ENCODE assay signal across 10 cellular contexts in the genomic region with DNA sequence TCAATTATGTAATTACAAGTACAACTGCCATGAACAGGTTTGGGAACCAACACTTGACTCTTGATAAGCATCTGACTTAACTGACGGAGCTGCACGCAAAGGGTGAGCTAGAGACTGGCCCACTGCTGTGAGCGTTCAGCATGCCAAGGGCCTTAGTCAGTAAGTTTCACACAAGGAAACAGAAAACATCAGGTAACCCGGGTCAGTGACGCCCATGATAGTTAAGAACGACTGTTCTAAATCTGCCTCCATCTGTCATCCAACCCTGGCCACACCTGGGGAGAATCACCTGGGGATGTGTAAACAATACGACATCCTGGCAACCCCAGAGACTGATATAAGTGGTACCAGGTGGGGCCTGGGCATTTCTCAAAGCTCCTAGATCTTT. TPM values are rescaled to one million over a fixed set of nuclear protein-coding genes. Genes with fewer than 3 reads are reported as not detected.
DNase-seq lines count a peak whose midpoint lies in the region; ATAC-seq and TF ChIP-seq lines count a peak whose summit lies in the region.
"Had no signal": no experiment of that assay in that cellular context is flagged by ENCODE, and none has a peak within 500 bp of the region (broad histone marks: within the 10 kb centered on the region; RNA-seq: fewer than 3 reads in every experiment).

No MANE protein-coding gene starts in this region.

- H3K14ac ChIP-seq in mesenchymal stem cell (ENCODE audit: low read length in 2 of 2) = no peak overlapping the region

- H2AFZ ChIP-seq in Loucy (ENCODE audit: low read length) = no peak overlapping the region
- H2AFZ ChIP-seq in mammary epithelial cell (ENCODE audit: low read depth, low read length) = no peak overlapping the region
- H2AFZ ChIP-seq in mesenchymal stem cell (ENCODE audit: low read depth, low read length) = no peak overlapping the region

- H3K23ac ChIP-seq in mesenchymal stem cell (ENCODE audit: low read length in 2 of 2) = no peak overlapping the region

- no peak for ATAC-seq in activated CD4-positive, CD25-positive, alpha-beta regulatory T cell treated with anti-CD3 and anti-CD28 coated beads, Interleukin-2, amount 50 U/mL, for 24 hours
- no peak for ATAC-seq in HG03108 (IDR thresholded peaks at IDR 0.05; ENCODE audit: unreplicated experiment)

- no peaks in the 10 kb centered on the region for H3K27me3 ChIP-seq in Loucy (ENCODE audit: insufficient read depth, low read length, poor library complexity, severe bottlenecking)
- no peaks in the 10 kb centered on the region for H3K27me3 ChIP-seq in mammary epithelial cell (ENCODE audit: insufficient read depth, low read length)
- no peaks in the 10 kb centered on the region for H3K27me3 ChIP-seq in mesenchymal stem cell (ENCODE audit: control insufficient read depth in 1 of 2, insufficient read depth in 1 of 2, low read length in 2 of 2)
- H3K27me3 ChIP-seq in tibial nerve = no peaks in the 10 kb centered on the region

- no peak overlapping the region for H4K91ac ChIP-seq in mesenchymal stem cell (ENCODE audit: low read length)

- H3K79me2 ChIP-seq in Loucy (ENCODE audit: insufficient read depth, low read length) = no peaks in the 10 kb centered on the region
- no peaks in the 10 kb centered on the region for H3K79me2 ChIP-seq in mammary epithelial cell (ENCODE audit: insufficient read depth, low read length)

- dilution Hi-C loops in mammary epithelial cell (cut with HindIII; ENCODE audit: low sequenced_read_pairs) = no loop called here

- H3K36me3 ChIP-seq in Loucy (ENCODE audit: insufficient read depth, low read length) (peaks cover under 1% of the 10 kb centered on the region; the same call in 1 of the 2 replicates), mammary epithelial cell (ENCODE audit: insufficient read depth, low read length) (no peaks in the 10 kb centered on the region), mesenchymal stem cell (ENCODE audit: control insufficient read depth in 1 of 2, insufficient read depth in 2 of 2, low read depth in 1 of 2, low read length in 2 of 2) (peaks cover 32 to 44% of the 10 kb centered on the region in 2 experiments), tibial nerve (peaks cover 0 to 74% (median 0%) of the 10 kb centered on the region in 3 donors)

- H3F3A ChIP-seq in Loucy (ENCODE audit: low read depth) = no peaks in the 10 kb centered on the region

- CTCF ChIA-PET in mammary epithelial cell (lab: Charles Lee; ENCODE audit: low non-redundant PET) = no interaction called here

- H2BK120ac ChIP-seq in mesenchymal stem cell (ENCODE audit: low read depth, low read length) = no peak overlapping the region

- H2BK5ac ChIP-seq in mesenchymal stem cell (ENCODE audit: low read depth, low read length, poor library complexity, severe bottlenecking) = peak overlapping the region; percentile 98

- no peaks in the 10 kb centered on the region for H3K9me3 ChIP-seq in Loucy (ENCODE audit: insufficient read depth, low read depth, low read length)
- no peaks in the 10 kb centered on the region for H3K9me3 ChIP-seq in mammary epithelial cell (replicated peaks; ENCODE audit: insufficient read depth, low read length)
- H3K9me3 ChIP-seq in mesenchymal stem cell (ENCODE audit: control insufficient read depth, low read length) = no peaks in the 10 kb centered on the region
- no peaks in the 10 kb centered on the region for H3K9me3 ChIP-seq in tibial nerve

- no peak for TF ChIP-seq CTCF in Loucy (conservative IDR thresholded peaks at IDR 0.05; ENCODE audit: low read length)
- no peak for TF ChIP-seq CTCF in mammary epithelial cell (conservative IDR thresholded peaks at IDR 0.05 in 1 of 2, IDR thresholded peaks at IDR 0.05 in 1 of 2; ENCODE audit: extremely low read depth in 1 of 2, insufficient read depth in 1 of 2, low read depth in 1 of 2, low read length in 2 of 2)
- TF ChIP-seq CTCF in tibial nerve (IDR thresholded peaks at IDR 0.05) = no peak

- H4K20me1 ChIP-seq in Loucy (ENCODE audit: insufficient read depth, low read length, poor library complexity, severe bottlenecking) = no peaks in the 10 kb centered on the region
- no peaks in the 10 kb centered on the region for H4K20me1 ChIP-seq in mammary epithelial cell (ENCODE audit: insufficient read depth, low read length)

- DNase-seq in ACHN (peak; percentile 96), mammary epithelial cell (peak; percentile 87), mesenchymal stem cell (peak; percentile 50), H4 (ENCODE audit: low spot score) (no peak), tibial nerve (ENCODE audit: low spot score in 2 of 2) (no peak)
- DNase-seq: central memory CD4-positive, alpha-beta T cell; Karpas-422 had no signal

- H3K4me1 ChIP-seq in Loucy (ENCODE audit: insufficient read depth, low read length, poor library complexity, severe bottlenecking) = peaks cover 16% of the 10 kb centered on the region
- no peaks in the 10 kb centered on the region for H3K4me1 ChIP-seq in mammary epithelial cell (ENCODE audit: insufficient read depth, low read length)
- H3K4me1 ChIP-seq in mesenchymal stem cell (ENCODE audit: control insufficient read depth, insufficient read depth, low read depth, low read length) = peaks cover 30% of the 10 kb centered on the region
- peaks cover 0 to 16% (median 0%) of the 10 kb centered on the region in 4 donors for H3K4me1 ChIP-seq in tibial nerve

- in situ Hi-C loops in ACHN (cut with HindIII; ENCODE audit: low pct_ligation_motif_present, low pct_unique_long_range_greater_than_20kb, low sequenced_read_pairs) (no loop called here), mammary epithelial cell (cut with MboI; ENCODE audit: low sequenced_read_pairs in 2 of 2) (no loop called here)

- no TSS peak for BruUV-seq in mammary epithelial cell (replicated peaks; lab: Mats Ljungman, UMichigan)

- H3K18ac ChIP-seq in mesenchymal stem cell (ENCODE audit: low read depth in 1 of 2, low read length in 2 of 2) = no peak overlapping the region

- 82% methylated on average over 7 of the region's 7 CpGs for WGBS in mammary epithelial cell (ENCODE audit: low coverage, missing lambda C conversion rate)
- 70% methylated on average over 7 of the region's 7 CpGs for WGBS in mesenchymal stem cell
- 72 to 79% methylated on average over 7 of the region's 7 CpGs for WGBS in tibial nerve, 2 donors

- H3K4me3 ChIP-seq in Loucy (ENCODE audit: low read length, poor library complexity, severe bottlenecking) (peak overlapping the region; percentile 8), mammary epithelial cell (replicated peaks in 1 of 3; ENCODE audit: insufficient read depth in 1 of 3, low read depth in 2 of 3, low read length in 3 of 3) (no peak overlapping the region), mesenchymal stem cell (ENCODE audit: insufficient read depth in 1 of 2, low read depth in 1 of 2, low read length in 2 of 2) (no peak overlapping the region), tibial nerve (no peak overlapping the region)

- no peak for TF ChIP-seq POLR2A in tibial nerve (IDR thresholded peaks at IDR 0.05)

- intact Hi-C loops in mammary epithelial cell (cut with micrococcal nuclease) = no loop called here

- no peak overlapping the region for H2BK15ac ChIP-seq in mesenchymal stem cell (ENCODE audit: low read depth, poor library complexity, severe bottlenecking)

- H3K27ac ChIP-seq in mammary epithelial cell (ENCODE audit: insufficient read depth, low read depth, low read length) = no peak overlapping the region
- H3K27ac ChIP-seq in mesenchymal stem cell (ENCODE audit: low read length, poor library complexity, severe bottlenecking) = peak overlapping the region; percentile 99
- H3K27ac ChIP-seq in tibial nerve = peak overlapping the region in 2 of 4 donors; percentile 12 to 67

- H3K4me2 ChIP-seq in Loucy (ENCODE audit: low read depth, low read length, poor library complexity, severe bottlenecking) (peak overlapping the region; percentile 57), mammary epithelial cell (ENCODE audit: insufficient read depth, low read depth, low read length) (no peak overlapping the region), mesenchymal stem cell (ENCODE audit: low read length, poor library complexity, severe bottlenecking) (no peak overlapping the region)

- H2BK12ac ChIP-seq in mesenchymal stem cell (ENCODE audit: low read length in 2 of 2) = no peak overlapping the region

- peaks cover 15% of the 10 kb centered on the region for H3K79me1 ChIP-seq in mesenchymal stem cell (replicated peaks; ENCODE audit: low read length, poor library complexity, severe bottlenecking)

- no peaks in the 10 kb centered on the region for H3K9me2 ChIP-seq in Loucy (replicated peaks; ENCODE audit: low read depth, low read length)

- H4K8ac ChIP-seq in mesenchymal stem cell (ENCODE audit: low read length) = no peak overlapping the region

- H2AK5ac ChIP-seq in mesenchymal stem cell (ENCODE audit: low read length, severe bottlenecking) = peak overlapping the region; percentile 99

- no peak overlapping the region for H3K4ac ChIP-seq in mesenchymal stem cell (ENCODE audit: low read depth in 1 of 2, low read length in 2 of 2)

- H3K9ac ChIP-seq in Loucy (ENCODE audit: low read depth, low read length, poor library complexity, severe bottlenecking) (peak overlapping the region; percentile 37), mammary epithelial cell (ENCODE audit: insufficient read depth, low read length) (no peak overlapping the region), mesenchymal stem cell (ENCODE audit: low read length) (no peak overlapping the region)

- TF ChIP-seq EP300 in tibial nerve (IDR thresholded peaks at IDR 0.05) = no peak

RNA-seq across cellular contexts. Expression of a gene that starts 12.3 kb away (rescaled TPM):
- total RNA-seq in mammary epithelial cell = not detected
- polyA plus RNA-seq in mammary epithelial cell = 0.03 TPM
- polyA minus RNA-seq in mammary epithelial cell = not detected
- 0.08 TPM for polyA plus RNA-seq in mesenchymal stem cell (2013, experiment 1 of 2)
- polyA plus RNA-seq in mesenchymal stem cell (2013, experiment 2 of 2) = 0.04 TPM
- total RNA-seq in H4 (2014; rRNA removed; shearing (Covaris generic)) = not detected in 2 replicates
- total RNA-seq in tibial nerve = 10 to 100 TPM; 17.3 to 41.1 (median 25.0) TPM

RNA-seq across cellular contexts. Expression of a gene that starts 21.5 kb away (rescaled TPM):
- total RNA-seq in mammary epithelial cell (10 to 100 TPM; 25.3 to 34.8 TPM), tibial nerve (10 to 100 TPM; 23.2 to 51.9 (median 34.7) TPM)
- 14.5 TPM for polyA plus RNA-seq in mammary epithelial cell
- 27.2 TPM for polyA minus RNA-seq in mammary epithelial cell
- 9.8 TPM for polyA plus RNA-seq in mesenchymal stem cell (2013, experiment 1 of 2)
- 9.5 TPM for polyA plus RNA-seq in mesenchymal stem cell (2013, experiment 2 of 2)
- 6.4 and 14.3 TPM in 2 replicates for total RNA-seq in H4 (2014; rRNA removed; shearing (Covaris generic))

RNA-seq across cellular contexts. Expression of a gene that starts 21.6 kb away (rescaled TPM):
- 100 to 1,000 TPM in 1 of 2 donors, 10 to 100 TPM in 1; 49.0 to 105 TPM for total RNA-seq in mammary epithelial cell
- 85.8 TPM for polyA plus RNA-seq in mammary epithelial cell
- polyA minus RNA-seq in mammary epithelial cell = 78.9 TPM
- 68.5 TPM for polyA plus RNA-seq in mesenchymal stem cell (2013, experiment 1 of 2)
- polyA plus RNA-seq in mesenchymal stem cell (2013, experiment 2 of 2) = 71.8 TPM
- total RNA-seq in H4 (2014; rRNA removed; shearing (Covaris generic)) = 107 and 135 TPM in 2 replicates
- total RNA-seq in tibial nerve = 100 to 1,000 TPM in 2 of 4 donors, 10 to 100 TPM in 2; 63.9 to 119 (median 95.3) TPM

RNA-seq across cellular contexts. Expression of a gene that starts 57.9 kb away (rescaled TPM):
- total RNA-seq in mammary epithelial cell (1 to 10 TPM; 5.2 to 5.8 TPM), tibial nerve (100 to 1,000 TPM; 150 to 327 (median 278) TPM)
- 0.31 TPM for polyA plus RNA-seq in mammary epithelial cell
- polyA minus RNA-seq in mammary epithelial cell = not detected
- polyA plus RNA-seq in mesenchymal stem cell (2013, experiment 1 of 2) = 2.6 TPM
- 2.7 TPM for polyA plus RNA-seq in mesenchymal stem cell (2013, experiment 2 of 2)
- 0.02 and 1.1 TPM in 2 replicates for total RNA-seq in H4 (2014; rRNA removed; shearing (Covaris generic))

Comparison
In these comparisons a context has a peak if more than half of its experiments do, and no peak if none do; other contexts are left out.
1. DNase-seq: peak in ACHN (single experiment), mammary epithelial cell (single experiment) and mesenchymal stem cell (single experiment); none in H4 (single experiment) and tibial nerve (0 of 2).
2. RNA of a gene that starts 12.3 kb away (total RNA-seq): 17.3 to 41.1 TPM in tibial nerve; not detected in mammary epithelial cell and not detected in H4; every median in the first group is over 10 times any median in the second.